In the genomic region with DNA sequence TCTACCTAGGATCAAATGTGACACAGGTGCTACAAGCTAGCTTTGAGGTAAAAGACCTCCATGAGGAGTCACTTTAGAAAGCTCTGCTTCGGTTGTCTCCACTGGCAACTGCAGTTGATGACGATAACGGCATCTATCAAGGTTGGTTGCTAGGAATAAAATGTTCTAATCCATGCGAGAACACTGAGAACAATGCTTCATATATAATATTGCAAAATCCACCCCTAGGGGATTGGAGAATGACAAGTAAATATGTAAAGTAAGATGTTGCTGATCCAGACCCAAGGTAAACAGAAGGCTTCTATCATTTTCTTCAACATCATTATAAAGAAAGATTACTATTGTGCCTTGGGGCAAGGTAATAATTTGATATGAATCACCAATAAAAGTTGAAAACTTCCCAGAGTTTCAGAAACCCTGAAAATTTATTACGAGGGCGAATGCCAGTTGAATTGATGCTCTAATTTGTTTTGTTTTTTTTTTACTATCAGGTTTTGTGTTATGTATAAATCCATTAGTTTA, we compare ENCODE assay signal across 1 cellular context.
TF ChIP-seq lines count a peak whose summit lies in the region.

No MANE protein-coding gene starts in this region.

TF ChIP-seq in WTC11, 78 proteins besides CTCF, POLR2A, EP300 and RAD21 (continued from another document):
- TF ChIP-seq, protein P1, sequence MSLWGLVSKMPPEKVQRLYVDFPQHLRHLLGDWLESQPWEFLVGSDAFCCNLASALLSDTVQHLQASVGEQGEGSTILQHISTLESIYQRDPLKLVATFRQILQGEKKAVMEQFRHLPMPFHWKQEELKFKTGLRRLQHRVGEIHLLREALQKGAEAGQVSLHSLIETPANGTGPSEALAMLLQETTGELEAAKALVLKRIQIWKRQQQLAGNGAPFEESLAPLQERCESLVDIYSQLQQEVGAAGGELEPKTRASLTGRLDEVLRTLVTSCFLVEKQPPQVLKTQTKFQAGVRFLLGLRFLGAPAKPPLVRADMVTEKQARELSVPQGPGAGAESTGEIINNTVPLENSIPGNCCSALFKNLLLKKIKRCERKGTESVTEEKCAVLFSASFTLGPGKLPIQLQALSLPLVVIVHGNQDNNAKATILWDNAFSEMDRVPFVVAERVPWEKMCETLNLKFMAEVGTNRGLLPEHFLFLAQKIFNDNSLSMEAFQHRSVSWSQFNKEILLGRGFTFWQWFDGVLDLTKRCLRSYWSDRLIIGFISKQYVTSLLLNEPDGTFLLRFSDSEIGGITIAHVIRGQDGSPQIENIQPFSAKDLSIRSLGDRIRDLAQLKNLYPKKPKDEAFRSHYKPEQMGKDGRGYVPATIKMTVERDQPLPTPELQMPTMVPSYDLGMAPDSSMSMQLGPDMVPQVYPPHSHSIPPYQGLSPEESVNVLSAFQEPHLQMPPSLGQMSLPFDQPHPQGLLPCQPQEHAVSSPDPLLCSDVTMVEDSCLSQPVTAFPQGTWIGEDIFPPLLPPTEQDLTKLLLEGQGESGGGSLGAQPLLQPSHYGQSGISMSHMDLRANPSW (CRISPR knock-in tag; conservative IDR thresholded peaks at IDR 0.05; ENCODE audit: low read depth), result no peak
- TF ChIP-seq E2F5 (CRISPR knock-in tag; IDR thresholded peaks at IDR 0.05) (no peak), TCF7 (CRISPR knock-in tag; IDR thresholded peaks at IDR 0.05; ENCODE audit: low read depth) (no peak)
- TF ChIP-seq, protein P2, sequence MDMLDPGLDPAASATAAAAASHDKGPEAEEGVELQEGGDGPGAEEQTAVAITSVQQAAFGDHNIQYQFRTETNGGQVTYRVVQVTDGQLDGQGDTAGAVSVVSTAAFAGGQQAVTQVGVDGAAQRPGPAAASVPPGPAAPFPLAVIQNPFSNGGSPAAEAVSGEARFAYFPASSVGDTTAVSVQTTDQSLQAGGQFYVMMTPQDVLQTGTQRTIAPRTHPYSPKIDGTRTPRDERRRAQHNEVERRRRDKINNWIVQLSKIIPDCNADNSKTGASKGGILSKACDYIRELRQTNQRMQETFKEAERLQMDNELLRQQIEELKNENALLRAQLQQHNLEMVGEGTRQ (CRISPR knock-in tag; IDR thresholded peaks at IDR 0.05), result no peak
